8 cellular contexts compared by ENCODE assay signal in the genomic region with DNA sequence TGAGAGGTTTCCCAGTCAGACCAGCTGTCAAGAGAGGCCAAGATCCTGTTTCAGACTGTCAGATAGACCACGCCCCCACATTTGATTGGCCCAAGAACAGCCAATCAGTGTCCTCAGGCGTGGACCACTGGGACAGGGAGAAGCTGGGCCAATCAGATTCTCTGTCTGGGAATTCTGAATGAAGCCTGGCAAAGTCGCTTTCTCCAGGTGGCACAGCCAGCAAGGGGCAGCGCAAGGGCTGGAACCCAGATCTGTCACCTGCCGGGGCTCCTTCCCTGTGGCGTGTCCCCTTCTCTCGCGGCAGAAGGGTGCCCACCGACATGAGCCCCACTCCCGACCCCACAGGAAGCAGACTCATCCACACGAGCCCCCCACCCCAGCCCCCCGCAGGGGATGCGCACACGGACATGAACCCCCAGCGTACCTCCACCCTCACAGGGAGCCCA. TPM values are rescaled to one million over a fixed set of nuclear protein-coding genes. Genes with fewer than 3 reads are reported as not detected.
A peak's percentile ranks its signal among the peaks of the same experiment; 100 is the strongest.
DNase-seq lines count a peak whose midpoint lies in the region; ATAC-seq, FAIRE-seq and TF ChIP-seq lines count a peak whose summit lies in the region.

No MANE protein-coding gene starts in this region.

- H3K27me3 ChIP-seq in K562 (ENCODE audit: control insufficient read depth in 2 of 2, insufficient read depth in 2 of 2, low read length in 2 of 2) = peaks cover 3 to 18% of the 10 kb centered on the region in 2 experiments; a peak in 4 of 5 replicates

- CTCF ChIA-PET in K562 (lab: Yijun Ruan, JAX; ENCODE audit: low intra/inter-chr PET ratio) = no interaction called here

- H3K9me3 Mint-ChIP-seq in nephron progenitor cell = no peaks in the 10 kb centered on the region

- intact Hi-C loops in K562 (cut with micrococcal nuclease) = no loop called here

- 44% methylated on average over 7 of the region's 15 CpGs for WGBS in K562 (ENCODE audit: insufficient coverage, low coverage, missing lambda C conversion rate)

- no peaks in the 10 kb centered on the region for H3K9me3 ChIP-seq in K562 (replicated peaks; ENCODE audit: control insufficient read depth, insufficient read depth, low read depth, low read length)

- ATAC-seq in K562 (peak; percentile 87), GM21423 (IDR thresholded peaks at IDR 0.05; ENCODE audit: unreplicated experiment) (no peak), GM21515 (IDR thresholded peaks at IDR 0.05; ENCODE audit: unreplicated experiment) (no peak)

- TF ChIP-seq CTCF in GM12865 (IDR thresholded peaks at IDR 0.05; ENCODE audit: insufficient read depth, low read depth, low read length, missing control alignments) (no peak), K562 (IDR thresholded peaks at IDR 0.05 in 2 of 3, conservative IDR thresholded peaks at IDR 0.05 in 1 of 3; ENCODE audit: insufficient read depth in 2 of 3, low read depth in 1 of 3, low read length in 3 of 3) (no peak), nephron progenitor cell (IDR thresholded peaks at IDR 0.05) (no peak)

- H3K4me3 ChIP-seq in GM12865 (ENCODE audit: low read depth, low read length) (no peak overlapping the region), K562 (no peak overlapping the region)

- H3K36me3 ChIP-seq in K562 (ENCODE audit: control insufficient read depth, insufficient read depth, low read length) = no peaks in the 10 kb centered on the region

- POLR2A ChIA-PET in K562 (lab: Yijun Ruan, JAX) = no interaction called here

- in situ Hi-C loops in K562 (cut with MboI) = loop anchor here (5.0 kb wide), 1 partner anchor 195 kb away; no protein-coding TSS in a partner anchor

- DNase-seq in GM12865 (ENCODE audit: low read depth) (peak; percentile 26), NCI-H2029 treated with DMSO at 0.1 percent for 48 hours (lab: John Stamatoyannopoulos, UW) (peak; percentile 90), K562 (ENCODE audit: extremely low read depth in 1 of 4, low spot score in 3 of 4) (peak; percentile 45 to 87 (median 60)), nephron progenitor cell (peak; percentile 57), Kasumi-1 (lab: John Stamatoyannopoulos, UW) (no peak)
- no peak for DNase-seq in activated CD4-positive, CD25-positive, alpha-beta regulatory T cell (lab: John Stamatoyannopoulos, UW)

- no peak for TF ChIP-seq RAD21 in K562 (CRISPR knock-in tag; conservative IDR thresholded peaks at IDR 0.05 in 1 of 2, IDR thresholded peaks at IDR 0.05 in 1 of 2)

- no peaks in the 10 kb centered on the region for H3K36me3 Mint-ChIP-seq in nephron progenitor cell (ENCODE audit: low read depth)

- H3K9me1 ChIP-seq in K562 (ENCODE audit: control insufficient read depth, insufficient read depth, low read length) = no peaks in the 10 kb centered on the region

- H3K79me2 ChIP-seq in K562 (ENCODE audit: control insufficient read depth, insufficient read depth, low read length) = no peaks in the 10 kb centered on the region

- no peak overlapping the region for H3K4me2 ChIP-seq in K562 (ENCODE audit: insufficient read depth, low read length)

- peaks cover 0 to 14% of the 10 kb centered on the region in 2 experiments; a peak in 2 of 5 replicates for H3K4me1 ChIP-seq in K562 (replicated peaks in 1 of 2; ENCODE audit: control insufficient read depth in 2 of 2, insufficient read depth in 2 of 2, low read length in 2 of 2)

- peaks cover 6% of the 10 kb centered on the region; the same call in 1 of the 2 replicates for H4K20me1 ChIP-seq in K562 (replicated peaks; ENCODE audit: control insufficient read depth, insufficient read depth, low read length)

- no peak for TF ChIP-seq EP300 in K562 (IDR thresholded peaks at IDR 0.05; ENCODE audit: low read length)

- H3K4me3 Mint-ChIP-seq in nephron progenitor cell = no peak overlapping the region

- H3K9ac ChIP-seq in K562 (ENCODE audit: insufficient read depth in 1 of 2, low read depth in 2 of 2, low read length in 2 of 2) = no peak overlapping the region

- H3K27me3 Mint-ChIP-seq in nephron progenitor cell (ENCODE audit: low read depth, poor library complexity) = peaks cover 17% of the 10 kb centered on the region

- FAIRE-seq in K562 (lab: Jason Lieb, UNC) = peak; percentile 62

- H3K27ac Mint-ChIP-seq in nephron progenitor cell = no peak overlapping the region

- no peak for TF ChIP-seq POLR2A in K562 (conservative IDR thresholded peaks at IDR 0.05)

- H2AFZ ChIP-seq in K562 (ENCODE audit: low read depth, low read length) = no peak overlapping the region

- no TSS peak for BruUV-seq in K562 (replicated peaks; lab: Mats Ljungman, UMichigan)

- no peak overlapping the region for H3K27ac ChIP-seq in K562 (ENCODE audit: extremely low read depth, low read depth, low read length)

- peaks cover 24% of the 10 kb centered on the region for H3K4me1 Mint-ChIP-seq in nephron progenitor cell

TF ChIP-seq in K562, 482 proteins besides CTCF, POLR2A, EP300 and RAD21:
- TF ChIP-seq HDAC8 (tag; IDR thresholded peaks at IDR 0.05) = no peak
- TF ChIP-seq TCFL5 (CRISPR knock-in tag; conservative IDR thresholded peaks at IDR 0.05) = no peak
- peak; percentile 66 for TF ChIP-seq PKNOX1 (IDR thresholded peaks at IDR 0.05)
- no peak for TF ChIP-seq POU5F1 (IDR thresholded peaks at IDR 0.05; ENCODE audit: borderline replicate concordance, low read depth, low read length, partially characterized antibody)
- no peak for TF ChIP-seq GATAD2B (IDR thresholded peaks at IDR 0.05; ENCODE audit: borderline replicate concordance)
- peak; percentile 87 for TF ChIP-seq NFYB (IDR thresholded peaks at IDR 0.05; ENCODE audit: extremely low read depth, insufficient read length)
- no peak for TF ChIP-seq MEIS2 (IDR thresholded peaks at IDR 0.05; ENCODE audit: partially characterized antibody)
- TF ChIP-seq FOS (IDR thresholded peaks at IDR 0.05; ENCODE audit: extremely low read depth, insufficient read length) = peak; percentile 16

RNA-seq across cellular contexts. Expression of gene SARDH, which starts 6.3 kb away (rescaled TPM):
- 0.28 and 1.8 TPM in 2 replicates for total RNA-seq in K562 (2011; cell fraction: chromatin; rRNA removed; ENCODE audit: low replicate concordance)
- total RNA-seq in K562 (2011; cell fraction: nucleolus; rRNA removed) = 0.39 and 1.3 TPM in 2 replicates
- total RNA-seq in K562 (2011; cell fraction: nucleoplasm; rRNA removed) = 0.15 TPM in 1 of 2 replicates, not detected in the other
- total RNA-seq in K562 (2014; rRNA removed) (not detected in 2 replicates), K562 (2014; rRNA removed; fragmentation: Illumina TruSeq; extraction: Trizol) (not detected in 2 replicates), K562 (2015; rRNA removed; fragmentation: Illumina TruSeq; extraction: Trizol) (not detected in 2 replicates), K562 (2021) (0.25 TPM in 1 of 2 replicates, not detected in the other)
- polyA plus RNA-seq in K562 (2011; rRNA removed) (0.07 and 0.14 TPM in 2 replicates), K562 (2014; fragmentation: Illumina TruSeq; extraction: Trizol) (not detected in 2 replicates), K562 (2014; fragmentation: Nextera tagmentation; extraction: Ambion mirVana) (not detected), K562 (2014; rRNA removed) (not detected in 2 replicates)
- polyA plus RNA-seq in K562 (2011; cell fraction: cytosol; rRNA removed) = 0.04 and 0.21 TPM in 2 replicates
- polyA plus RNA-seq in K562 (2011; cell fraction: nucleus; rRNA removed) = 0.24 and 2.6 TPM in 2 replicates
- 0.11 and 0.16 TPM in 2 replicates for polyA plus RNA-seq in K562 (2012)
- 0.11 TPM in 1 of 2 replicates, not detected in the other for polyA minus RNA-seq in K562 (2011; rRNA and poly(A)+ RNA removed)
- not detected in 2 replicates for polyA minus RNA-seq in K562 (2011; cell fraction: cytosol; rRNA and poly(A)+ RNA removed)
- polyA minus RNA-seq in K562 (2011; cell fraction: nucleus; rRNA and poly(A)+ RNA removed) = 0.11 and 0.54 TPM in 2 replicates

Comparison
In these comparisons a context has a peak if more than half of its experiments do, and no peak if none do; other contexts are left out.
1. DNase-seq: peak in GM12865 (single experiment), NCI-H2029 treated with DMSO at 0.1 percent for 48 hours (single experiment), K562 (4 of 4) and nephron progenitor cell (single experiment); none in activated CD4-positive, CD25-positive, alpha-beta regulatory T cell (0 of 4) and Kasumi-1 (0 of 2).